In genomic region chr10:78302739-78302988, GRCh38 we compare ENCODE assay signal across 8 cellular contexts.
DNase-seq lines count a peak whose midpoint lies in the region; ATAC-seq and TF ChIP-seq lines count a peak whose summit lies in the region.

No MANE protein-coding gene starts in this region.

- H3K27ac ChIP-seq in SJSA1: peak overlapping the region; percentile 21
- peak overlapping the region; percentile 89 for H3K27ac ChIP-seq in psoas muscle
- no peak overlapping the region for H3K27ac ChIP-seq in foreskin keratinocyte

- intact Hi-C loops in psoas muscle (cut with DNase I): loop anchor here (2.0 to 10.0 kb wide), 6 partner anchors 70 to 892 kb away; partner anchors contain the start of gene ZMIZ1 (in 1 of the 2)

- ATAC-seq in psoas muscle (no peak), GM18868 (IDR thresholded peaks at IDR 0.05; ENCODE audit: unreplicated experiment) (no peak), HG02678 (IDR thresholded peaks at IDR 0.05; ENCODE audit: unreplicated experiment) (no peak), foreskin keratinocyte (no peak)

- no peaks in the 10 kb centered on the region for H3K36me3 ChIP-seq in GM06990 (ENCODE audit: control insufficient read depth, insufficient read depth, low read length)
- no peaks in the 10 kb centered on the region for H3K36me3 ChIP-seq in SJSA1
- no peaks in the 10 kb centered on the region for H3K36me3 ChIP-seq in psoas muscle (ENCODE audit: insufficient read depth in 1 of 2, low read depth in 1 of 2)

- H3K4me3 ChIP-seq in GM06990 (replicated peaks; ENCODE audit: low read depth, low read length) (peak overlapping the region; percentile 73), SJSA1 (peak overlapping the region; percentile 42), fibroblast of mammary gland (ENCODE audit: control insufficient read depth, low read depth, low read length) (peak overlapping the region; percentile 62), psoas muscle (peak overlapping the region; percentile 79)

- H3K27me3 ChIP-seq in GM06990 (replicated peaks; ENCODE audit: control insufficient read depth, insufficient read depth, low read length) (no peaks in the 10 kb centered on the region), SJSA1 (replicated peaks) (no peaks in the 10 kb centered on the region), psoas muscle (ENCODE audit: insufficient read depth in 3 of 3, low read length in 2 of 3) (no peaks in the 10 kb centered on the region), foreskin keratinocyte (peaks cover 21% of the 10 kb centered on the region)

- TF ChIP-seq CTCF in GM06990 (IDR thresholded peaks at IDR 0.05; ENCODE audit: insufficient read depth, low read length, poor library complexity, severe bottlenecking): no peak
- no peak for TF ChIP-seq CTCF in fibroblast of mammary gland (conservative IDR thresholded peaks at IDR 0.05; ENCODE audit: control insufficient read depth, insufficient read depth, low read depth, low read length)
- no peak for TF ChIP-seq CTCF in psoas muscle (IDR thresholded peaks at IDR 0.05)
- no peak for TF ChIP-seq CTCF in foreskin keratinocyte (conservative IDR thresholded peaks at IDR 0.05)

- H3K9me3 ChIP-seq in SJSA1 (replicated peaks): no peaks in the 10 kb centered on the region
- H3K9me3 ChIP-seq in psoas muscle: no peaks in the 10 kb centered on the region

- 4 to 19% (median 7%) methylated on average over 3 of the region's 3 CpGs for WGBS in psoas muscle, 3 donors

- H3K4me1 ChIP-seq in SJSA1 (replicated peaks) (peaks cover 9% of the 10 kb centered on the region), psoas muscle (peaks cover 14% of the 10 kb centered on the region), foreskin keratinocyte (no peaks in the 10 kb centered on the region)

- DNase-seq in GM06990 (ENCODE audit: extremely low read depth, insufficient read length): no peak
- no peak for DNase-seq in SJSA1 (ENCODE audit: low read depth in 1 of 2, low spot score in 2 of 2)
- no peak for DNase-seq in fibroblast of mammary gland (ENCODE audit: low read depth)
- DNase-seq in psoas muscle: no peak
- no peak for DNase-seq in SHP77 treated with DMSO at 0.1 percent for 48 hours (lab: John Stamatoyannopoulos, UW)
- DNase-seq in foreskin keratinocyte: no peak
